ENCODE assay signal across 1 cellular context in the genomic region with DNA sequence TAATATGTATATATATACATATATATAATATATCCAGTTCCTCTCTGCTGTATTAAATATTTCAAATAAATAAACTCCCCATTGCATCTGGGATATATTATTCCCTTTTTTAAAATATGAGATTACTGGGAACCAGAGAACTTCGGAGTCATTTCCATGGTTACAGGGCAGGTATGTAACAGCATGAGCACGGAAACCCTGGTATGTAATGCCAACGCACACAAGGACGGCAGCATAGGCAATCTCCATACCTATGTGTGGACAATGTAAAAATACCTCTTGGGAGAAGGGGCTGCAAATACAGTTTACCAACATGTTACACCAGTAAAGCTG.
TF ChIP-seq lines count a peak whose summit lies in the region.

No MANE protein-coding gene starts in this region.

TF ChIP-seq in H1, 55 proteins besides CTCF, POLR2A, EP300 and RAD21 (continued from another document):
- TF ChIP-seq, protein P1, sequence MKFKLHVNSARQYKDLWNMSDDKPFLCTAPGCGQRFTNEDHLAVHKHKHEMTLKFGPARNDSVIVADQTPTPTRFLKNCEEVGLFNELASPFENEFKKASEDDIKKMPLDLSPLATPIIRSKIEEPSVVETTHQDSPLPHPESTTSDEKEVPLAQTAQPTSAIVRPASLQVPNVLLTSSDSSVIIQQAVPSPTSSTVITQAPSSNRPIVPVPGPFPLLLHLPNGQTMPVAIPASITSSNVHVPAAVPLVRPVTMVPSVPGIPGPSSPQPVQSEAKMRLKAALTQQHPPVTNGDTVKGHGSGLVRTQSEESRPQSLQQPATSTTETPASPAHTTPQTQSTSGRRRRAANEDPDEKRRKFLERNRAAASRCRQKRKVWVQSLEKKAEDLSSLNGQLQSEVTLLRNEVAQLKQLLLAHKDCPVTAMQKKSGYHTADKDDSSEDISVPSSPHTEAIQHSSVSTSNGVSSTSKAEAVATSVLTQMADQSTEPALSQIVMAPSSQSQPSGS (IDR thresholded peaks at IDR 0.05; ENCODE audit: low read length): no peak
- TF ChIP-seq TAF1 (IDR thresholded peaks at IDR 0.05; ENCODE audit: low read depth, low read length): no peak
- no peak for TF ChIP-seq BACH1 (IDR thresholded peaks at IDR 0.05; ENCODE audit: low read length)
- TF ChIP-seq JUND (IDR thresholded peaks at IDR 0.05; ENCODE audit: low read length): no peak
- TF ChIP-seq CTBP2 (IDR thresholded peaks at IDR 0.05; ENCODE audit: borderline replicate concordance, insufficient read depth, insufficient read length, low read length): no peak
- no peak for TF ChIP-seq CEBPB (IDR thresholded peaks at IDR 0.05; ENCODE audit: low read depth, low read length)
